ENCODE assay signal across 8 cellular contexts in the genomic region with DNA sequence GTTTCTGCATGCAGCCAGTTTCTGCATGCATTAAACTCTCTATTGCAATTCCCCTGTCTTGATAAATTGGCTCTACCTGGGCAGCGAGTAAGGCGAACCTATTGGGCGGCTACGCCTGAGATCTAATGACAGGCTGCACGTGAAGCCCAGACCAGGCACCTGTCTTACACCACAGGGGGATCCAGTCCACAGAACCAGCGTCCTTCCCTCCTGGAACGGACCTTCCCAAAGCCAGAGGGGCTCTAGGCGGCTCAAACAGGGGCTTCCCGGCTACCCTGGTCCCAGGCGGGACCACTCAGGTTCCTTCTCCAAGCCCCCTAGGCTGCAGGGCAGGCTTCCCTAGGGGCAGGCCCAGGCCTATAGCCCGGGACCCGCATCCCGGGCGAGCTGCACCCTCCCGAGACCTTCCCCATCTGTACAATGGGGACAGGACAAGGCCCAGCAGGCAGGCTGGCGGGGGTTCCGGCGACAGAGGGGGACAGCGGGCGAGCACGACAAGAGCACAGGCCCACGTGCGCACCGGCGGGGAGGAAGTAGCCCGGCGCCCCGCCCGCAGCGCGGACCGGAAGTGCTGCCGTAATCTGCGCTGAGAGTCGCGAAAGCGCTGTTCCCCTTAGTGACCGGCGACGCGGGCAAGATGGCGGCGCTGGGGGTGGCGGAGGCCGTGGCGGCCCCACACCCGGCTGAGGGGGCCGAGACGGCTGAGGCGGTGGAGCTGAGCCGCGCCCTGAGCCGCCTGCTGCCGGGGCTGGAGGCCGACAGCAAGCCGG. TPM values are rescaled to one million over a fixed set of nuclear protein-coding genes. Genes with fewer than 3 reads are reported as not detected.
DNase-seq lines count a peak whose midpoint lies in the region; ATAC-seq, FAIRE-seq and TF ChIP-seq lines count a peak whose summit lies in the region.

A gene (plus strand): TSS at position 616 of the 770 bp plus-strand sequence. CDS start 22 bp downstream, at position 638.

- ATAC-seq in GM18873 (IDR thresholded peaks at IDR 0.05; ENCODE audit: low FRiP score, unreplicated experiment) (peak; percentile 80), HG03135 (IDR thresholded peaks at IDR 0.05; ENCODE audit: unreplicated experiment) (peak; percentile 76)

- FAIRE-seq in kidney (lab: Jason Lieb, UNC) = no peak

- intact Hi-C loops in kidney (cut with DNase I) = no loop called here

- H3K36me3 ChIP-seq in kidney (ENCODE audit: control insufficient read depth in 1 of 2, insufficient read depth in 2 of 2, low read length in 2 of 2) = peaks cover 6 to 8% of the 10 kb centered on the region in 2 donors

- no peaks in the 10 kb centered on the region for H3K9me3 ChIP-seq in kidney (ENCODE audit: control insufficient read depth in 1 of 2, low read length in 2 of 2)

- peaks cover 9 to 17% of the 10 kb centered on the region in 2 donors for H3K4me1 ChIP-seq in kidney (ENCODE audit: control insufficient read depth in 1 of 2, insufficient read depth in 1 of 2, low read depth in 1 of 2, low read length in 2 of 2)

- no peak within 1 kb of the TSS for H3K27ac ChIP-seq in kidney (ENCODE audit: low read depth in 2 of 2, low read length in 2 of 2)

- TF ChIP-seq CTCF in kidney (IDR thresholded peaks at IDR 0.05; ENCODE audit: borderline replicate concordance, extremely low read depth, insufficient read depth) = no peak

- peak within 1 kb of the TSS; percentile 53 to 69 for H3K4me3 ChIP-seq in kidney (ENCODE audit: low read length in 2 of 2)

- peak within 1 kb of the TSS; percentile 52 to 65 for H3K9ac ChIP-seq in kidney (ENCODE audit: low read length in 2 of 2)

- DNase-seq in AG08395 (ENCODE audit: low spot score) (peak; percentile 94), NCI-H2227 (lab: John Stamatoyannopoulos, UW; ENCODE audit: unreplicated experiment) (peak; percentile 92), kidney (peak; percentile 95)
- peak; percentile 72 to 80 (median 78) for DNase-seq in activated CD4-positive, CD25-positive, alpha-beta regulatory T cell (lab: John Stamatoyannopoulos, UW)
- peak; percentile 84 for DNase-seq in central memory CD4-positive, alpha-beta T cell
- DNase-seq in stimulated activated CD4-positive, alpha-beta T cell treated with anti-CD3 and anti-CD28 coated beads, Interleukin-15, amount 100 ng/mL, for 1 hour (ENCODE audit: low read depth in 1 of 2, low spot score in 1 of 2) = peak; percentile 70 to 85

RNA-seq across cellular contexts. Expression of the gene that starts here (rescaled TPM):
- 29.7 TPM for total RNA-seq in kidney
- polyA plus RNA-seq in kidney (ENCODE audit: insufficient read depth, low read depth, low replicate concordance) = 11.6 TPM
